ENCODE assay signal across 1 cellular context in the genomic region with DNA sequence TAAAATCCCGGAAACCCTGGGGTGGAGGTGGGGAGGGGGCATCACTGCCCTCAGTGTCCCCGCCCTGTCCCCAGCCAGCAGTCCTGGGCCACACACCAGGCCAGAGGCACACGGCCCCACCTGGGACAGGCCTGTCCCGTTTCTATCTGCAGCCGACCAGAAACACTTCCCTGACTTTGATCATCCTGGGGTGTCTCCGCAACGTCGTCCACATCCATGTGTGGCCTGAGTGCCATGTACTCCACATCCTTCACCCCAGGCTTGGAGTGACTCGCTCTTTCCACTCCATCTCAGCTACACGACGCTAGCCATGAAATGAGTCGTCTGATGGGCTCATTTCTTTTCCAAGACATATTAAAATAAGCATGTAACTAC.
TF ChIP-seq lines count a peak whose summit lies in the region.

No MANE protein-coding gene starts in this region.

TF ChIP-seq in IMR-90, 13 proteins besides CTCF, POLR2A, EP300 and RAD21 (continued from another document):
- TF ChIP-seq RCOR1 (IDR thresholded peaks at IDR 0.05; ENCODE audit: insufficient replicate concordance, low read length), result no peak
- TF ChIP-seq NFE2L2 (IDR thresholded peaks at IDR 0.05; ENCODE audit: low read depth, low read length), result no peak
- TF ChIP-seq BHLHE40 (IDR thresholded peaks at IDR 0.05; ENCODE audit: low read depth, low read length), result 0 out of 2 replicates have a peak, but pooled peaks have one; percentile 16
- no peak for TF ChIP-seq CHD1 (IDR thresholded peaks at IDR 0.05; ENCODE audit: low read depth, low read length)
- TF ChIP-seq MAZ (IDR thresholded peaks at IDR 0.05; ENCODE audit: borderline replicate concordance, low read depth, low read length), result no peak
- TF ChIP-seq MAFK (IDR thresholded peaks at IDR 0.05; ENCODE audit: low read depth, low read length), result no peak
- TF ChIP-seq RFX5 (IDR thresholded peaks at IDR 0.05; ENCODE audit: low read depth, low read length), result no peak
